ENCODE assay signal across 8 cellular contexts in the genomic region with DNA sequence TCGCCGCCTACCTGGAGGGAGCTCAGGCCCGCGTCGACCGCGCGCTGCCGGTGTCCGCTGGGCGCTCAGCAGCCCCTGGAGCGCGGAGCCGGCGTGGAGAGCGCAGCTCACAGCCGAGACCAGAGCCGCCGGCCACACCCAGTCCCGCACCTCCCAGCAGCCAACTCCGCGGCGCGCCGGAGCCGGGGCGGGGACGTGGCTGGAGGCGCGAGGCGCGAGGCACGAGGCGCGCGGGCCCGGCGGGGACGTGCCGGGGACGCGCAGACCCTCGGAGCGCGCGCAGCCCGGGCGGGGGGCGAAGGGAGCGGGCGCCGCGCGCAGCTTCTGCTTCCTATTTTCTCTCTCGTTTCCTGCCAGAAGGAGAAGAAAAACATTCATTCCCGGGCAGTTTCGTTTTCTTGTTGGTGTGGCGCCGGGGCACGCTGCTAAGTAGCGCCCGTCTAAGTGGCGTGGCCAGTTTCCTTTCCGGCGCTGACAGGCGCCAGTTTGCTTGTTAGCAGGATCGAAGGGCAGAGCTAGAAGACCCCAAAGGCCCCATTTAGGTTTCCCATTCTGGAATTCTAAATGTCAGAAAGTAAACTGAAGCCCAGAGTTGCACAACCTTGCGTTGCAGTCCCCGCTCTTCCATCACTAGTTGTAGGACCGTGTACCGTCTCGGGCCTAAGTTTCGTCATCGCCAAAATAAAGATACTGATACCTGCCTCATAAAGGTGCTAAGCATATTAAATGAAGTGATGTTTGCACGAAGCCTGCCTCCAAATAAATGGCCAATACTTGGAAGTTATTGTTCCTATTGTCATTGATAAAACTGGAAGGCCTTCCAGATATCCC. TPM values are rescaled to one million over a fixed set of nuclear protein-coding genes. Genes with fewer than 3 reads are reported as not detected.
DNase-seq lines count a peak whose midpoint lies in the region; ATAC-seq and TF ChIP-seq lines count a peak whose summit lies in the region.

Gene GNB4, minus strand, starts transcription at position 136 of the 831 bp plus-strand sequence. CDS start 25,270 bp downstream, outside the sequence.

- H3K9me3 Mint-ChIP-seq in activated T-helper 17 cell treated with anti-CD3 and anti-CD28 coated beads, Interleukin-2, amount 50 U/mL, for 72 hours, result no peaks in the 10 kb centered on the region
- no peaks in the 10 kb centered on the region for H3K9me3 Mint-ChIP-seq in naive B cell

- peak within 1 kb of the TSS; percentile 81 for H3K9ac ChIP-seq in HUES64 (ENCODE audit: low read depth, low read length)
- peak within 1 kb of the TSS; percentile 46 for H3K9ac ChIP-seq in OCI-LY3 (ENCODE audit: low read length)

- no peaks in the 10 kb centered on the region for H3K36me3 Mint-ChIP-seq in activated T-helper 17 cell treated with anti-CD3 and anti-CD28 coated beads, Interleukin-2, amount 50 U/mL, for 72 hours (ENCODE audit: low read depth)
- H3K36me3 Mint-ChIP-seq in naive B cell, result peaks cover 0 to 10% of the 10 kb centered on the region in 2 donors

- H3K27ac Mint-ChIP-seq in activated T-helper 17 cell treated with anti-CD3 and anti-CD28 coated beads, Interleukin-2, amount 50 U/mL, for 72 hours, result no peak within 1 kb of the TSS
- peak within 1 kb of the TSS; percentile 88 to 97 (median 95) for H3K27ac Mint-ChIP-seq in naive B cell

- DNase-seq in DMS53 treated with DMSO at 0.1 percent for 48 hours (lab: John Stamatoyannopoulos, UW; ENCODE audit: unreplicated experiment) (peak; percentile 35), fibroblast of peridontal ligament (ENCODE audit: extremely low read depth) (peak; percentile 82), naive B cell (peak; percentile 85), substantia nigra (lab: John Stamatoyannopoulos, UW) (peak in 47 of 49 donors; percentile 8 to 78 (median 56))

- H3K36me3 ChIP-seq in HUES64 (ENCODE audit: insufficient read depth, low read length) (no peaks in the 10 kb centered on the region), OCI-LY3 (replicated peaks; ENCODE audit: low read depth, low read length) (no peaks in the 10 kb centered on the region)

- TF ChIP-seq CTCF in OCI-LY3 (IDR thresholded peaks at IDR 0.05; ENCODE audit: low read depth, low read length), result no peak

- no peaks in the 10 kb centered on the region for H4K20me1 ChIP-seq in OCI-LY3 (ENCODE audit: insufficient read depth, low read length)

- peaks cover 6% of the 10 kb centered on the region for H3K4me1 Mint-ChIP-seq in activated T-helper 17 cell treated with anti-CD3 and anti-CD28 coated beads, Interleukin-2, amount 50 U/mL, for 72 hours
- peaks cover 40 to 49% (median 45%) of the 10 kb centered on the region in 3 donors for H3K4me1 Mint-ChIP-seq in naive B cell

- H3K4me1 ChIP-seq in HUES64 (ENCODE audit: insufficient read depth, low read length), result peaks cover 32% of the 10 kb centered on the region
- H3K4me1 ChIP-seq in OCI-LY3 (ENCODE audit: low read length), result peaks cover 35% of the 10 kb centered on the region

- H3K79me2 ChIP-seq in OCI-LY3 (ENCODE audit: low read length), result no peaks in the 10 kb centered on the region

- H3K4me3 Mint-ChIP-seq in activated T-helper 17 cell treated with anti-CD3 and anti-CD28 coated beads, Interleukin-2, amount 50 U/mL, for 72 hours, result peak within 1 kb of the TSS; percentile 76
- H3K4me3 Mint-ChIP-seq in naive B cell, result peak within 1 kb of the TSS; percentile 84 to 98 (median 94)

- H3K4me3 ChIP-seq in HUES64 (ENCODE audit: low read length) (peak within 1 kb of the TSS; percentile 78), OCI-LY3 (ENCODE audit: low read length) (peak within 1 kb of the TSS; percentile 76)

- peaks cover 60% of the 10 kb centered on the region for H3K27me3 Mint-ChIP-seq in activated T-helper 17 cell treated with anti-CD3 and anti-CD28 coated beads, Interleukin-2, amount 50 U/mL, for 72 hours
- H3K27me3 Mint-ChIP-seq in naive B cell, result no peaks in the 10 kb centered on the region

- ATAC-seq in GM21528 (IDR thresholded peaks at IDR 0.05; ENCODE audit: low FRiP score, unreplicated experiment), result peak; percentile 84
- ATAC-seq in activated T-helper 17 cell treated with anti-CD3 and anti-CD28 coated beads, Interleukin-2, amount 50 U/mL, for 72 hours (replicated peaks), result peak; percentile 78
- ATAC-seq in naive B cell (ENCODE audit: low read depth in 2 of 2), result peak; percentile 83 to 84

- peak within 1 kb of the TSS; percentile 58 for H3K4me2 ChIP-seq in OCI-LY3 (ENCODE audit: low read length)

- H2AFZ ChIP-seq in OCI-LY3 (ENCODE audit: low read depth, low read length), result peak within 1 kb of the TSS; percentile 15; the same call in 1 of the 2 replicates

- WGBS in HUES64, result 2% methylated on average over 75 of the region's 75 CpGs

- H3K9me3 ChIP-seq in HUES64 (ENCODE audit: insufficient read depth, low read depth, low read length) (no peaks in the 10 kb centered on the region), OCI-LY3 (ENCODE audit: insufficient read depth, low read length) (no peaks in the 10 kb centered on the region)

- peak within 1 kb of the TSS; percentile 61; the same call in 1 of the 2 replicates for H3K27ac ChIP-seq in HUES64 (ENCODE audit: low read depth, low read length)
- H3K27ac ChIP-seq in OCI-LY3 (ENCODE audit: low read length), result no peak within 1 kb of the TSS
- peak within 1 kb of the TSS; percentile 61 for H3K27ac ChIP-seq in substantia nigra (ENCODE audit: low read depth, low read length, poor library complexity, severe bottlenecking)

- H3K27me3 ChIP-seq in HUES64 (ENCODE audit: insufficient read depth, low read length) (peaks cover 17% of the 10 kb centered on the region), OCI-LY3 (ENCODE audit: low read depth, low read length) (peaks cover 32% of the 10 kb centered on the region)

RNA-seq across cellular contexts. Expression of gene GNB4, which starts in this region (rescaled TPM):
- polyA plus RNA-seq in HUES64 (2013, experiment 1 of 2), result 20.6 TPM
- polyA plus RNA-seq in HUES64 (2013, experiment 2 of 2), result 26.2 TPM
- 1 to 10 TPM in 1 of 2 donors, under 1 TPM in 1; 0.53 to 1.7 TPM for total RNA-seq in activated T-helper 17 cell treated with anti-CD3 and anti-CD28 coated beads, Interleukin-2, amount 50 U/mL, for 72 hours
- 10 to 100 TPM; 12.9 to 53.9 (median 44.7) TPM for polyA plus RNA-seq in naive B cell (ENCODE audit: low read depth in 6 of 6)

Comparison
In these comparisons a context has a peak if more than half of its experiments do, and no peak if none do; other contexts are left out.
1. DNase-seq: peak in every context shown above with its lines; median percentile 85 in naive B cell; 82 in fibroblast of peridontal ligament; 56 in substantia nigra; 35 in DMS53 treated with DMSO at 0.1 percent for 48 hours.